In genomic region chr1:32066489-32066873, GRCh38 we compare ENCODE assay signal across 1 cellular context.
A peak's percentile ranks its signal among the peaks of the same experiment; 100 is the strongest.
TF ChIP-seq lines count a peak whose summit lies in the region.

No MANE protein-coding gene starts in this region.

TF ChIP-seq in HEK293, 187 proteins besides CTCF, POLR2A, EP300 and RAD21 (continued from another document):
- TF ChIP-seq ZNF341 (tag by site-specific recombination; IDR thresholded peaks at IDR 0.05; ENCODE audit: low read depth): no peak
- TF ChIP-seq ZEB2 (tag by site-specific recombination; IDR thresholded peaks at IDR 0.05): peak; percentile 61
- no peak for TF ChIP-seq ZNF26 (tag by site-specific recombination; IDR thresholded peaks at IDR 0.05)
- no peak for TF ChIP-seq ZNF121 (tag by site-specific recombination; IDR thresholded peaks at IDR 0.05)
- TF ChIP-seq TCF7L2 (IDR thresholded peaks at IDR 0.05; ENCODE audit: borderline replicate concordance, low read depth, low read length): no peak
- no peak for TF ChIP-seq ZNF423 (tag by site-specific recombination; IDR thresholded peaks at IDR 0.05)
- peak; percentile 35; the same call in 1 of the 2 replicates for TF ChIP-seq ZNF660 (tag by site-specific recombination; IDR thresholded peaks at IDR 0.05)
- no peak for TF ChIP-seq ZFHX2 (tag by site-specific recombination; conservative IDR thresholded peaks at IDR 0.05)
- TF ChIP-seq ZNF654 (tag by site-specific recombination; IDR thresholded peaks at IDR 0.05; ENCODE audit: low read depth): no peak
- no peak for TF ChIP-seq ZNF114 (tag by site-specific recombination; IDR thresholded peaks at IDR 0.05)
- no peak for TF ChIP-seq ZNF555 (tag by site-specific recombination; conservative IDR thresholded peaks at IDR 0.05)
- TF ChIP-seq ZBTB1 (tag by site-specific recombination; IDR thresholded peaks at IDR 0.05): no peak
- no peak for TF ChIP-seq HOXA7 (CRISPR knock-in tag; IDR thresholded peaks at IDR 0.05; ENCODE audit: borderline replicate concordance)
- 0 out of 2 replicates have a peak, but pooled peaks have one; percentile 3 for TF ChIP-seq SP7 (tag by site-specific recombination; IDR thresholded peaks at IDR 0.05)
- peak; percentile 50; the same call in 1 of the 2 replicates for TF ChIP-seq IKZF3 (tag by site-specific recombination; IDR thresholded peaks at IDR 0.05)
- TF ChIP-seq ZNF701 (tag by site-specific recombination; IDR thresholded peaks at IDR 0.05): no peak
- no peak for TF ChIP-seq ZNF354C (tag by site-specific recombination; IDR thresholded peaks at IDR 0.05; ENCODE audit: borderline replicate concordance, low read depth)
- TF ChIP-seq MZF1 (tag by site-specific recombination; IDR thresholded peaks at IDR 0.05; ENCODE audit: borderline replicate concordance): no peak
- 0 out of 2 replicates have a peak, but pooled peaks have one; percentile 19 for TF ChIP-seq PATZ1 (tag by site-specific recombination; IDR thresholded peaks at IDR 0.05)
- TF ChIP-seq ZNF449 (tag by site-specific recombination; IDR thresholded peaks at IDR 0.05): no peak
- no peak; the same call in 1 of the 2 replicates for TF ChIP-seq SCRT2 (tag by site-specific recombination; IDR thresholded peaks at IDR 0.05)
- TF ChIP-seq ZNF169 (tag by site-specific recombination; IDR thresholded peaks at IDR 0.05): no peak
- no peak for TF ChIP-seq ZNF560 (tag by site-specific recombination; IDR thresholded peaks at IDR 0.05; ENCODE audit: borderline replicate concordance)
- TF ChIP-seq ZNF692 (tag by site-specific recombination; IDR thresholded peaks at IDR 0.05): peak; percentile 36; the same call in 1 of the 2 replicates
- TF ChIP-seq ZNF704 (tag by site-specific recombination; IDR thresholded peaks at IDR 0.05): no peak
- peak; percentile 88 for TF ChIP-seq BCL6B (tag by site-specific recombination; IDR thresholded peaks at IDR 0.05)
- peak; percentile 59 for TF ChIP-seq ZNF664 (tag by site-specific recombination; IDR thresholded peaks at IDR 0.05)
- no peak for TF ChIP-seq ZNF140 (tag by site-specific recombination; IDR thresholded peaks at IDR 0.05)
- 0 out of 2 replicates have a peak, but pooled peaks have one; percentile 32 for TF ChIP-seq KLF8 (tag by site-specific recombination; IDR thresholded peaks at IDR 0.05)
- TF ChIP-seq ZNF398 (tag by site-specific recombination; IDR thresholded peaks at IDR 0.05): peak; percentile 26; the same call in 1 of the 2 replicates
- 0 out of 2 replicates have a peak, but pooled peaks have one; percentile 12 for TF ChIP-seq OSR2 (tag by site-specific recombination; IDR thresholded peaks at IDR 0.05)
- TF ChIP-seq ZNF155 (tag by site-specific recombination; IDR thresholded peaks at IDR 0.05): no peak
- peak; percentile 49; the same call in 1 of the 2 replicates for TF ChIP-seq ZNF558 (tag by site-specific recombination; IDR thresholded peaks at IDR 0.05)
- no peak for TF ChIP-seq ZNF596 (tag by site-specific recombination; IDR thresholded peaks at IDR 0.05)
